Comparison of ENCODE assay signal across 1 cellular context in the genomic region with DNA sequence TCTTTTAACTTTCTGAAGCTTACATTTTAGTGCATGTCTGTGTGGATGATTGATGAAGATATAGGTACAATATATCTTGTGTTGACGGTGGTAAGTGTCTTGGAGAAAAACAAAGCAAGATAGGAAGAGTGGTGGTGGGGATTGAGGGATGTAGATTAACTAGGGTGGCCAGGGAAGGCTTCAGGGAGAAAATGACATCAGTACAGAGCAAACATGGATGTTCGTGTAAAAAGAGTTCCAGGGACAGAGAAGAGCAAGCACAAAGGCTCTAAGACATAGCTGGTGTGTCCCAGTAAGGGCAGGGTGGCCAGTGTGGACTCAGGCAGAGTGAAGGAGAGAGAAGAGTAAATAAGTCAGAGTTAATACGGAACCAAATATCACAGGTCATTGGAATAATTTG.
A peak's percentile ranks its signal among the peaks of the same experiment; 100 is the strongest.
TF ChIP-seq lines count a peak whose summit lies in the region.

No MANE protein-coding gene starts in this region.

TF ChIP-seq in H1, 55 proteins besides CTCF, POLR2A, EP300 and RAD21:
- TF ChIP-seq RNF2 (IDR thresholded peaks at IDR 0.05; ENCODE audit: borderline replicate concordance, low read depth, low read length, missing control alignments, poor library complexity, severe bottlenecking) = no peak
- peak; percentile 58 for TF ChIP-seq TAF7 (optimal IDR thresholded peaks at IDR 0.05; ENCODE audit: borderline replicate concordance, low read depth, low read length)
- peak; percentile 57; the same call in 1 of the 2 replicates for TF ChIP-seq POLR2AphosphoS5 (IDR thresholded peaks at IDR 0.05; ENCODE audit: low read depth, low read length)
